In the genomic region with DNA sequence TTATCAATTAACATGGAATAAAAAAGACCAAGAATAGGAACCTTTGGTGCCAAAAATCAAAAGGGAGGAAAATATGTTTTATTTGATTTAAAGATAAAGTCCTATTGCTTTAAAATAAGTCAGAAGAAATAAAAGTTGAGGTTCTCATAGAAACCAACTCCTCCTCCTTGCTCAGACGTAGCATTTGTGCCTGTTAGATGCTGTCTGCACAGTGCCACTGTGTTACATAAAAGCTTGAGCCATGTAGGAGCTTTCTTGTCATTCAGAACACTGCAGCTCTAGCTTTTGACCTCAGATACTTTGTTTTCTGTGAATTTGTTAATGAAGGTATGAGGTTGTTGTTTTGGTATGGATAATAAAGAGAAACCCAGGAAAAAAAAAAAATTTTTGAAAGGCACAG, we compare ENCODE assay signal across 25 cellular contexts. TPM values are rescaled to one million over a fixed set of nuclear protein-coding genes. Genes with fewer than 3 reads are reported as not detected.
DNase-seq lines count a peak whose midpoint lies in the region; ATAC-seq and TF ChIP-seq lines count a peak whose summit lies in the region.
"Had no signal": no experiment of that assay in that cellular context is flagged by ENCODE, and none has a peak within 500 bp of the region (broad histone marks: within the 10 kb centered on the region; RNA-seq: fewer than 3 reads in every experiment).

No MANE protein-coding gene starts in this region.

- DNase-seq in CD4-positive, alpha-beta T cell, result no peak
- DNase-seq in Karpas-422 (no peak), hepatocyte (ENCODE audit: low spot score) (no peak), NCI-H1436 treated with DMSO at 0.1 percent for 48 hours (lab: John Stamatoyannopoulos, UW) (no peak), occipital lobe (lab: John Stamatoyannopoulos, UW) (no peak), colonic mucosa (no peak), sigmoid colon (no peak)
- DNase-seq: AML-193; CD4-positive, alpha-beta memory T cell; CD8-positive, alpha-beta memory T cell; COR-L47; DMS 273 treated with DMSO at 0.1 percent for 48 hours; DMS153; DMS53; DMS79; DND-41; EL; GDM1 had no signal

- H3K4me3 ChIP-seq in Karpas-422 (ENCODE audit: low read length) (no peak overlapping the region), hepatocyte (no peak overlapping the region), colonic mucosa (no peak overlapping the region), sigmoid colon (no peak overlapping the region)
- H3K4me3 ChIP-seq: A549; BLaER1 treated with 17β-estradiol and CSF1 and Interleukin-3, amounts not matched to agents 10 nM and 100 nM; GM12878 had no signal

- TF ChIP-seq CTCF in CD4-positive, alpha-beta T cell (IDR thresholded peaks at IDR 0.05), result no peak
- TF ChIP-seq CTCF in hepatocyte (IDR thresholded peaks at IDR 0.05; ENCODE audit: poor library complexity) (no peak), colonic mucosa (IDR thresholded peaks at IDR 0.05) (no peak), sigmoid colon (IDR thresholded peaks at IDR 0.05) (no peak)

- H3K4me1 ChIP-seq in Karpas-422 (ENCODE audit: low read length), result peaks cover 43% of the 10 kb centered on the region
- peaks cover 20% of the 10 kb centered on the region for H3K4me1 ChIP-seq in hepatocyte (ENCODE audit: insufficient read depth)
- H3K4me1 ChIP-seq in colonic mucosa, result no peaks in the 10 kb centered on the region
- H3K4me1 ChIP-seq in sigmoid colon, result peaks cover 0 to 10% (median 4%) of the 10 kb centered on the region in 4 donors

- H3K36me3 ChIP-seq in Karpas-422 (ENCODE audit: insufficient read depth, low read length), result peaks cover 29% of the 10 kb centered on the region
- H3K36me3 ChIP-seq in hepatocyte (replicated peaks; ENCODE audit: insufficient read depth, low read depth), result no peaks in the 10 kb centered on the region
- no peaks in the 10 kb centered on the region for H3K36me3 ChIP-seq in colonic mucosa
- H3K36me3 ChIP-seq in sigmoid colon, result no peaks in the 10 kb centered on the region

- peaks cover 15% of the 10 kb centered on the region for H3K9me3 ChIP-seq in CD4-positive, alpha-beta T cell (ENCODE audit: control insufficient read depth, low read length)
- H3K9me3 ChIP-seq in Karpas-422 (ENCODE audit: low read length) (peaks cover 22% of the 10 kb centered on the region), hepatocyte (ENCODE audit: low read depth) (no peaks in the 10 kb centered on the region), colonic mucosa (no peaks in the 10 kb centered on the region), sigmoid colon (peaks cover 0 to 2% (median 0%) of the 10 kb centered on the region in 4 donors)

- no peaks in the 10 kb centered on the region for H3K27me3 ChIP-seq in CD4-positive, alpha-beta T cell (ENCODE audit: control insufficient read depth, insufficient read depth, low read length)
- H3K27me3 ChIP-seq in Karpas-422 (ENCODE audit: low read length), result no peaks in the 10 kb centered on the region
- no peaks in the 10 kb centered on the region for H3K27me3 ChIP-seq in hepatocyte
- H3K27me3 ChIP-seq in colonic mucosa, result no peaks in the 10 kb centered on the region
- H3K27me3 ChIP-seq in sigmoid colon, result no peaks in the 10 kb centered on the region
- H3K27me3 ChIP-seq: BLaER1 treated with 17β-estradiol and CSF1 and Interleukin-3, amounts not matched to agents 10 nM and 100 nM had no signal

- POLR2A ChIA-PET in CD4-positive, alpha-beta T cell (lab: Charles Lee), result no interaction called here

- no peak for ATAC-seq in CD4-positive, alpha-beta T cell (ENCODE audit: poor library complexity)
- ATAC-seq: A549, GM12878 had no signal

- H3K79me2 ChIP-seq in Karpas-422 (ENCODE audit: low read length) (peaks cover 46% of the 10 kb centered on the region), hepatocyte (peaks cover 12% of the 10 kb centered on the region)

- H3K4me1 Mint-ChIP-seq in CD4-positive, alpha-beta T cell (ENCODE audit: low read depth), result peaks cover 45% of the 10 kb centered on the region

- no peak overlapping the region for H3K9ac ChIP-seq in Karpas-422 (ENCODE audit: low read length)
- no peak overlapping the region for H3K9ac ChIP-seq in colonic mucosa (ENCODE audit: low read depth in 2 of 2, low read length in 2 of 2)
- H3K9ac ChIP-seq: BLaER1 treated with 17β-estradiol and CSF1 and Interleukin-3, amounts not matched to agents 10 nM and 100 nM had no signal

- H3K27ac Mint-ChIP-seq in CD4-positive, alpha-beta T cell, result peak overlapping the region; percentile 38
- H3K27ac Mint-ChIP-seq: B cell had no signal

- WGBS in hepatocyte (ENCODE audit: low lambda C conversion rate, missing lambda C conversion rate), result 90% methylated on average over 1 of the region's 1 CpG
- 81 to 92% methylated on average over 1 of the region's 1 CpG for WGBS in sigmoid colon, 2 donors

- H3K27ac ChIP-seq in CD4-positive, alpha-beta T cell (ENCODE audit: low read depth, low read length), result no peak overlapping the region
- H3K27ac ChIP-seq in Karpas-422 (ENCODE audit: low read length) (0 out of 2 replicates have a peak overlapping the region, but pooled peaks have one; percentile 4), cingulate gyrus (ENCODE audit: low read depth, low read length) (peak overlapping the region; percentile 56), hepatocyte (peak overlapping the region; percentile 96), colonic mucosa (no peak overlapping the region), sigmoid colon (no peak overlapping the region)
- H3K27ac ChIP-seq: 22Rv1; A549; BLaER1 treated with 17β-estradiol and CSF1 and Interleukin-3, amounts not matched to agents 10 nM and 100 nM; C4-2B had no signal

- H4K20me1 ChIP-seq in Karpas-422 (ENCODE audit: insufficient read depth, low read depth, low read length) (no peaks in the 10 kb centered on the region), hepatocyte (ENCODE audit: insufficient read depth, poor library complexity, severe bottlenecking) (no peaks in the 10 kb centered on the region)

- CTCF ChIA-PET in CD4-positive, alpha-beta T cell (lab: Charles Lee), result no interaction called here

- TF ChIP-seq POLR2A in sigmoid colon (IDR thresholded peaks at IDR 0.05), result no peak

- H3K9me3 Mint-ChIP-seq in CD4-positive, alpha-beta T cell, result peaks cover 15% of the 10 kb centered on the region

- no peak overlapping the region for H3K4me3 Mint-ChIP-seq in CD4-positive, alpha-beta T cell
- H3K4me3 Mint-ChIP-seq: B cell; CD4-positive, alpha-beta memory T cell; CD8-positive, alpha-beta memory T cell had no signal

- H3K36me3 Mint-ChIP-seq in CD4-positive, alpha-beta T cell (ENCODE audit: low read depth), result peaks cover 48% of the 10 kb centered on the region

- no peak overlapping the region for H2AFZ ChIP-seq in Karpas-422 (ENCODE audit: low read length)
- H2AFZ ChIP-seq in hepatocyte, result no peak overlapping the region

- H3K4me2 ChIP-seq in Karpas-422 (ENCODE audit: low read depth, low read length, poor library complexity, severe bottlenecking) (no peak overlapping the region), hepatocyte (no peak overlapping the region)
- H3K4me2 ChIP-seq: A549 had no signal

- TF ChIP-seq EP300 in sigmoid colon (IDR thresholded peaks at IDR 0.05), result no peak

- H3K27me3 Mint-ChIP-seq in CD4-positive, alpha-beta T cell, result no peaks in the 10 kb centered on the region
- H3K27me3 Mint-ChIP-seq: B cell; CD4-positive, alpha-beta memory T cell had no signal

- intact Hi-C loops in CD4-positive, alpha-beta T cell (cut with DNase I, micrococcal nuclease), result no loop called here
- intact Hi-C loops in colonic mucosa (cut with DNase I), result no loop called here
- intact Hi-C loops in sigmoid colon (cut with DNase I), result no loop called here

- H3K9me2 ChIP-seq in Karpas-422 (replicated peaks; ENCODE audit: insufficient read depth, low read length) (no peaks in the 10 kb centered on the region), hepatocyte (replicated peaks; ENCODE audit: insufficient read depth) (no peaks in the 10 kb centered on the region)

RNA-seq across cellular contexts. Expression of gene LRRC4, which starts 50.3 kb away (rescaled TPM):
- 1 to 10 TPM; 1.1 to 1.6 TPM for total RNA-seq in CD4-positive, alpha-beta T cell
- total RNA-seq in Karpas-422 (2014; rRNA removed; shearing (Covaris generic); ENCODE audit: low replicate concordance), result 39.6 and 52.0 TPM in 2 replicates
- 15.1 TPM in 2 replicates for total RNA-seq in hepatocyte
- 3.5 and 3.9 TPM in 2 replicates for polyA plus RNA-seq in hepatocyte
- 18.4 TPM for total RNA-seq in occipital lobe
- total RNA-seq in colonic mucosa, result 1 to 10 TPM in 1 of 2 donors, under 1 TPM in 1; 0.17 to 1.9 TPM
- 1 to 10 TPM in 3 of 4 donors, under 1 TPM in 1; 0.82 to 1.8 (median 1.4) TPM for total RNA-seq in sigmoid colon
- 1 to 10 TPM in 2 of 3 donors, under 1 TPM in 1; 0.60 to 1.4 (median 1.3) TPM for polyA plus RNA-seq in sigmoid colon
- total RNA-seq: CD4-positive, alpha-beta memory T cell had no signal
- polyA plus RNA-seq: A549; CD4-positive, alpha-beta memory T cell; CD8-positive, alpha-beta memory T cell had no signal

Comparison
In these comparisons a context has a peak if more than half of its experiments do, and no peak if none do; other contexts are left out.
1. H3K27ac ChIP-seq: peak in Karpas-422 (single experiment), cingulate gyrus (single experiment) and hepatocyte (single experiment); none in CD4-positive, alpha-beta T cell (single experiment), colonic mucosa (single experiment) and sigmoid colon (0 of 4).